Comparison of ENCODE assay signal across 11 cellular contexts in the genomic region with DNA sequence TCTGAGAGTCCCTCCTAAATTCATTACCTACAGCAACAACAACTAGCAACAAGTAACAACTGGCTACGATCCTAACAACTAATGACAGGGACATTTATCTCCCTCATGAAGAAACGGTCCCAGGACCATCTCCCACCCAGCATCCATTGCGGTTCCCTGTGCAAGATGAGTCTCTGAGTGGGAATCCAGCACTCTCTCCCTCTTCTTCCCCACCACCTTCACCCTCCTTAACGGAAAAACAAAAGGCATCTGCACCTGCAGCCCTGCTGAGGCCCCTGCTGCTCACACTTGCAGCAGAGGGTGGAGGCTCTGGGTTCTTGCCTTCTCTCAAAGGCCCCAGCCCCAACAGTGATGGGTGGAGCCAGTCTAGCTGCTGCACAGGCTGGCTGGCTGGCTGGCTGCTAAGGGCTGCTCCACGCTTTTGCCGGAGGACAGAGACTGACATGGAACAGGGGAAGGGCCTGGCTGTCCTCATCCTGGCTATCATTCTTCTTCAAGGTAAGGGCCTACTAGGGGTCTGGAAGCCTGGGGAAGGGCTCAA. TPM values are rescaled to one million over a fixed set of nuclear protein-coding genes. Genes with fewer than 3 reads are reported as not detected.
A peak's percentile ranks its signal among the peaks of the same experiment; 100 is the strongest.
DNase-seq lines count a peak whose midpoint lies in the region; ATAC-seq and TF ChIP-seq lines count a peak whose summit lies in the region.
"Had no signal": no experiment of that assay in that cellular context is flagged by ENCODE, and none has a peak within 500 bp of the region (broad histone marks: within the 10 kb centered on the region; RNA-seq: fewer than 3 reads in every experiment).

A gene (plus strand): TSS at position 364 of the 541 bp plus-strand sequence. CDS start 80 bp downstream, at position 444.

- H3K36me3 Mint-ChIP-seq in T-cell, result peaks cover 41% of the 10 kb centered on the region
- H3K36me3 Mint-ChIP-seq in CD14-positive monocyte, result no peaks in the 10 kb centered on the region

- H3K4me1 ChIP-seq in esophagus muscularis mucosa (no peaks in the 10 kb centered on the region), tibial artery (no peaks in the 10 kb centered on the region)
- H3K4me1 ChIP-seq: adrenal gland had no signal

- peak; percentile 81 to 83 (median 82) for ATAC-seq in T-cell (replicated peaks in 1 of 4)

- TF ChIP-seq POLR2A in esophagus muscularis mucosa (IDR thresholded peaks at IDR 0.05; ENCODE audit: low read depth), result no peak

- H3K9me3 Mint-ChIP-seq in T-cell (no peaks in the 10 kb centered on the region), CD14-positive monocyte (no peaks in the 10 kb centered on the region)

- no peak for TF ChIP-seq CTCF in esophagus muscularis mucosa (IDR thresholded peaks at IDR 0.05)
- no peak for TF ChIP-seq CTCF in tibial artery (IDR thresholded peaks at IDR 0.05)
- no peak for TF ChIP-seq CTCF in CD14-positive monocyte (IDR thresholded peaks at IDR 0.05)

- H3K4me3 Mint-ChIP-seq in T-cell (peak within 1 kb of the TSS; percentile 85 to 91 (median 87)), CD14-positive monocyte (peak within 1 kb of the TSS in 1 of 2 donors; percentile 42)

- DNase-seq in T-cell (peak; percentile 48 to 82 (median 70)), activated T-cell treated with anti-CD3 and anti-CD28 coated beads for 4 hours (peak; percentile 55), esophagus muscularis mucosa (ENCODE audit: extremely low spot score) (peak; percentile 89), NCI-H446 (lab: John Stamatoyannopoulos, UW) (no peak), tibial artery (no peak), NOMO-1 treated with DMSO at 0.1 percent for 48 hours (lab: John Stamatoyannopoulos, UW; ENCODE audit: unreplicated experiment) (no peak), CD14-positive monocyte (ENCODE audit: low spot score) (no peak)
- peak; percentile 21 for DNase-seq in stimulated activated CD8-positive, alpha-beta memory T cell treated with anti-CD3 and anti-CD28 coated beads, Interleukin-15, amount 100 ng/mL, for 24 hours (ENCODE audit: low read depth)
- DNase-seq: adrenal gland, KBM-7 had no signal

- H3K4me1 Mint-ChIP-seq in T-cell (peaks cover 70 to 91% (median 72%) of the 10 kb centered on the region in 3 donors), CD14-positive monocyte (no peaks in the 10 kb centered on the region)

- peaks cover 0 to 45% (median 0%) of the 10 kb centered on the region in 4 donors for H3K27me3 ChIP-seq in esophagus muscularis mucosa
- peaks cover 0 to 34% of the 10 kb centered on the region in 2 donors for H3K27me3 ChIP-seq in tibial artery
- H3K27me3 ChIP-seq: BLaER1 treated with 17β-estradiol and CSF1 and Interleukin-3, amounts not matched to agents 10 nM and 100 nM had no signal

- POLR2A ChIA-PET in T-cell (lab: Charles Lee), result interaction anchor here (0.6 to 1.6 kb wide), 2 partner anchors 49 to 724 kb away, joined by 5 read pairs; no protein-coding TSS in a partner anchor

- H3K27ac Mint-ChIP-seq in T-cell (peak within 1 kb of the TSS; percentile 98 to 100), CD14-positive monocyte (peak within 1 kb of the TSS in 2 of 7 donors; percentile 3 to 46)

- H3K9me3 ChIP-seq in esophagus muscularis mucosa (no peaks in the 10 kb centered on the region), tibial artery (no peaks in the 10 kb centered on the region)
- H3K9me3 ChIP-seq: adrenal gland; BLaER1 treated with 17β-estradiol and CSF1 and Interleukin-3, amounts not matched to agents 10 nM and 100 nM had no signal

- H3K27me3 Mint-ChIP-seq in T-cell (no peaks in the 10 kb centered on the region), CD14-positive monocyte (ENCODE audit: low read depth in 3 of 3) (peaks cover 3 to 8% (median 3%) of the 10 kb centered on the region in 3 donors)

- H3K27ac ChIP-seq in esophagus muscularis mucosa (replicated peaks in 1 of 4) (no peak within 1 kb of the TSS), tibial artery (no peak within 1 kb of the TSS)
- H3K27ac ChIP-seq: adrenal gland; BLaER1 treated with 17β-estradiol and CSF1 and Interleukin-3, amounts not matched to agents 10 nM and 100 nM had no signal

- H3K4me3 ChIP-seq in esophagus muscularis mucosa (no peak within 1 kb of the TSS), tibial artery (no peak within 1 kb of the TSS)
- H3K4me3 ChIP-seq: adrenal gland; BLaER1 treated with 17β-estradiol and CSF1 and Interleukin-3, amounts not matched to agents 10 nM and 100 nM had no signal

- 78% methylated on average over 6 of the region's 6 CpGs for WGBS in esophagus muscularis mucosa

- CTCF ChIA-PET in T-cell (lab: Charles Lee), result interaction anchor here in 1 of 2 donors (0.6 to 2.5 kb wide), 3 partner anchors 39 to 146 kb away, joined by 3 to 11 read pairs (median 3); a partner anchor contains a TSS

- H3K36me3 ChIP-seq in esophagus muscularis mucosa, result no peaks in the 10 kb centered on the region
- no peaks in the 10 kb centered on the region for H3K36me3 ChIP-seq in tibial artery
- H3K36me3 ChIP-seq: adrenal gland; BLaER1 treated with 17β-estradiol and CSF1 and Interleukin-3, amounts not matched to agents 10 nM and 100 nM had no signal

- TF ChIP-seq EP300 in esophagus muscularis mucosa (IDR thresholded peaks at IDR 0.05), result no peak

- intact Hi-C loops in esophagus muscularis mucosa (cut with DNase I) (no loop called here), tibial artery (cut with DNase I; ENCODE audit: low total_unique reads) (loop anchor here (10.0 kb wide), 1 partner anchor 189 kb away; a partner anchor contains a TSS), CD14-positive monocyte (cut with micrococcal nuclease) (no loop called here)

RNA-seq across cellular contexts. Expression of the gene that starts here (rescaled TPM):
- total RNA-seq in T-cell (100 to 1,000 TPM; 170 to 215 (median 189) TPM), esophagus muscularis mucosa (under 1 TPM in 3 of 4 donors, not detected in 1; 0.13 to 0.33 (median 0.23) TPM)
- polyA plus RNA-seq in CD14-positive monocyte, result 1 to 10 TPM in 1 of 2 donors, under 1 TPM in 1; 0.84 to 1.9 TPM

Comparison
In these comparisons a context has a peak if more than half of its experiments do, and no peak if none do; other contexts are left out.
1. RNA of the gene that starts here (total RNA-seq): 170 to 215 TPM in T-cell; 0.13 to 0.33 TPM in esophagus muscularis mucosa; every median in the first group is over 100 times any median in the second.
2. Peak in DNase-seq in esophagus muscularis mucosa; RNA of the gene not detected or under 1 TPM.
3. DNase-seq: peak in T-cell (34 of 34), activated T-cell treated with anti-CD3 and anti-CD28 coated beads for 4 hours (single experiment) and stimulated activated CD8-positive, alpha-beta memory T cell treated with anti-CD3 and anti-CD28 coated beads, Interleukin-15, amount 100 ng/mL, for 24 hours (single experiment); none in NCI-H446 (0 of 2), tibial artery (0 of 2), NOMO-1 treated with DMSO at 0.1 percent for 48 hours (single experiment) and CD14-positive monocyte (single experiment).